8 cellular contexts compared by ENCODE assay signal in genomic region chr17:34163681-34164080, GRCh38.
A peak's percentile ranks its signal among the peaks of the same experiment; 100 is the strongest.
DNase-seq lines count a peak whose midpoint lies in the region; ATAC-seq, FAIRE-seq and TF ChIP-seq lines count a peak whose summit lies in the region.

No MANE protein-coding gene starts in this region.

- peaks cover 0 to 12% (median 11%) of the 10 kb centered on the region in 3 donors for H3K27me3 Mint-ChIP-seq in immature natural killer cell (ENCODE audit: low read depth in 3 of 3)

- DNase-seq in GM06990 (ENCODE audit: extremely low read depth, insufficient read length) (no peak), NB4 (ENCODE audit: low read depth) (peak; percentile 52), epithelial cell of proximal tubule (ENCODE audit: low read depth) (no peak), C1 segment of cervical spinal cord (lab: John Stamatoyannopoulos, UW) (no peak), immature natural killer cell (no peak), RCC 7860 (ENCODE audit: low spot score) (no peak)

- H3K9ac ChIP-seq in parathyroid adenoma = no peak overlapping the region

- no peaks in the 10 kb centered on the region for H3K4me1 ChIP-seq in parathyroid adenoma

- H3K36me3 ChIP-seq in GM06990 (ENCODE audit: control insufficient read depth, insufficient read depth, low read length) (no peaks in the 10 kb centered on the region), parathyroid adenoma (ENCODE audit: control insufficient read depth, insufficient read depth, low read length) (no peaks in the 10 kb centered on the region)

- peaks cover 0 to 1% (median 0%) of the 10 kb centered on the region in 6 donors for H3K9me3 Mint-ChIP-seq in immature natural killer cell

- H3K4me3 ChIP-seq in GM06990 (replicated peaks; ENCODE audit: low read depth, low read length) = no peak overlapping the region
- no peak overlapping the region for H3K4me3 ChIP-seq in NB4 (ENCODE audit: low read depth, low read length)
- no peak overlapping the region for H3K4me3 ChIP-seq in epithelial cell of proximal tubule (ENCODE audit: low read depth, low read length)
- H3K4me3 ChIP-seq in parathyroid adenoma (ENCODE audit: low read depth, low read length) = no peak overlapping the region

- no peaks in the 10 kb centered on the region for H3K36me3 Mint-ChIP-seq in immature natural killer cell

- no peaks in the 10 kb centered on the region for H3K79me2 ChIP-seq in parathyroid adenoma

- H3K27ac ChIP-seq in parathyroid adenoma = no peak overlapping the region

- no peak for TF ChIP-seq POLR2A in NB4 (IDR thresholded peaks at IDR 0.05; ENCODE audit: extremely low read depth, insufficient read length)

- H3K4me2 ChIP-seq in parathyroid adenoma (ENCODE audit: low read length) = no peak overlapping the region

- no peak overlapping the region for H3K4me3 Mint-ChIP-seq in immature natural killer cell

- peaks cover 5 to 10% of the 10 kb centered on the region in 2 donors for H3K4me1 Mint-ChIP-seq in immature natural killer cell

- ATAC-seq in HG03565 (IDR thresholded peaks at IDR 0.05; ENCODE audit: unreplicated experiment) = no peak

- no peak overlapping the region for H2AFZ ChIP-seq in parathyroid adenoma

- TF ChIP-seq CTCF in GM06990 (IDR thresholded peaks at IDR 0.05; ENCODE audit: insufficient read depth, low read length, poor library complexity, severe bottlenecking) = peak; percentile 38
- peak; percentile 72 for TF ChIP-seq CTCF in NB4 (IDR thresholded peaks at IDR 0.05; ENCODE audit: low read depth, low read length)
- TF ChIP-seq CTCF in epithelial cell of proximal tubule (conservative IDR thresholded peaks at IDR 0.05; ENCODE audit: low read depth, low read length) = peak; percentile 61
- peak; percentile 20 for TF ChIP-seq CTCF in parathyroid adenoma (IDR thresholded peaks at IDR 0.05)

- peaks cover 2% of the 10 kb centered on the region for H3K27me3 ChIP-seq in GM06990 (replicated peaks; ENCODE audit: control insufficient read depth, insufficient read depth, low read length)
- no peaks in the 10 kb centered on the region for H3K27me3 ChIP-seq in parathyroid adenoma (ENCODE audit: control insufficient read depth, insufficient read depth, low read length)

- no peak for FAIRE-seq in RCC 7860 (lab: Jason Lieb, UNC)

- H3K9me3 ChIP-seq in parathyroid adenoma (ENCODE audit: control insufficient read depth, low read length) = no peaks in the 10 kb centered on the region

- H3K27ac Mint-ChIP-seq in immature natural killer cell = no peak overlapping the region

Comparison
In these comparisons a context has a peak if more than half of its experiments do, and no peak if none do; other contexts are left out.
1. CTCF ChIP-seq: peak in every context shown above with its lines; median percentile 72 in NB4; 61 in epithelial cell of proximal tubule; 38 in GM06990; 20 in parathyroid adenoma.